8 cellular contexts compared by ENCODE assay signal in genomic region chr17:82238562-82239201, GRCh38. TPM values are rescaled to one million over a fixed set of nuclear protein-coding genes. Genes with fewer than 3 reads are reported as not detected.
DNase-seq lines count a peak whose midpoint lies in the region; ATAC-seq, FAIRE-seq and TF ChIP-seq lines count a peak whose summit lies in the region.

No MANE protein-coding gene starts in this region.

- H3K4me3 ChIP-seq in A549 (no peak overlapping the region), breast epithelium (peak overlapping the region in 2 of 3 donors; percentile 23 to 55), lower leg skin (ENCODE audit: low read depth, poor library complexity, severe bottlenecking) (no peak overlapping the region)

- ATAC-seq in A549 (peak in 1 of 2 experiments; percentile 1; a peak in 3 of 6 replicates), GM18868 (IDR thresholded peaks at IDR 0.05; ENCODE audit: unreplicated experiment) (no peak)

- peak overlapping the region; percentile 87 for H3K27ac Mint-ChIP-seq in HFFc6

- peaks cover 88% of the 10 kb centered on the region for H3K4me1 ChIP-seq in A549
- peaks cover 31 to 54% of the 10 kb centered on the region in 2 donors for H3K4me1 ChIP-seq in breast epithelium

- peak overlapping the region; percentile 50 to 84; a peak in 5 of 6 replicates for H3K27ac ChIP-seq in A549
- peak overlapping the region; percentile 60 for H3K27ac ChIP-seq in VCaP
- peak overlapping the region; percentile 71 to 85 for H3K27ac ChIP-seq in breast epithelium

- H3K4me1 Mint-ChIP-seq in HFFc6 (ENCODE audit: low read depth), result peaks cover 53% of the 10 kb centered on the region

- POLR2A ChIA-PET in A549 (lab: Yijun Ruan, JAX), result no interaction called here

- TF ChIP-seq RAD21 in A549 (conservative IDR thresholded peaks at IDR 0.05 in 1 of 2, IDR thresholded peaks at IDR 0.05 in 1 of 2), result no peak

- CTCF ChIA-PET in A549 (lab: Yijun Ruan, JAX), result interaction anchor here (0.8 to 17.6 kb wide), 12 partner anchors 17 to 296 kb away, joined by 3 to 289 read pairs (median 6); partner anchors contain the start of genes CD7 and SECTM1

- TF ChIP-seq CTCF in A549 (IDR thresholded peaks at IDR 0.05) (no peak), HFFc6 (IDR thresholded peaks at IDR 0.05) (no peak), VCaP (conservative IDR thresholded peaks at IDR 0.05) (no peak), breast epithelium (IDR thresholded peaks at IDR 0.05) (no peak), lower leg skin (IDR thresholded peaks at IDR 0.05) (no peak)

- H3K36me3 ChIP-seq in breast epithelium, result no peaks in the 10 kb centered on the region

- TF ChIP-seq EP300 in A549 (IDR thresholded peaks at IDR 0.05), result no peak

- peak in 1 of 2 experiments; percentile 75 for DNase-seq in A549 (ENCODE audit: low read depth in 1 of 2, low spot score in 1 of 2)
- peak; percentile 81 for DNase-seq in HFFc6
- peak; percentile 86 to 89 for DNase-seq in breast epithelium (ENCODE audit: low spot score in 2 of 2)
- peak; percentile 78 to 95 for DNase-seq in lower leg skin (ENCODE audit: low spot score in 2 of 2)
- DNase-seq in stimulated activated CD8-positive, alpha-beta memory T cell treated with anti-CD3 and anti-CD28 coated beads, Interleukin-12 subunit alpha, Interleukin-12 subunit beta, amount 100 ng/mL, for 1 hour (ENCODE audit: low read depth), result peak; percentile 51
- DNase-seq in glomerular visceral epithelial cell (ENCODE audit: extremely low spot score), result no peak

- 64% methylated on average over 28 of the region's 33 CpGs for WGBS in A549 (ENCODE audit: missing lambda C conversion rate)
- 27 to 31% methylated on average over 31 to 33 of the region's 33 CpGs for WGBS in lower leg skin, 2 donors

- H3K4me2 ChIP-seq in A549, result peak overlapping the region; percentile 22

- H3K27me3 ChIP-seq in breast epithelium, result no peaks in the 10 kb centered on the region

- peaks cover 17% of the 10 kb centered on the region for H3K36me3 Mint-ChIP-seq in HFFc6 (ENCODE audit: low read depth)

- H3K9me3 ChIP-seq in A549 (no peaks in the 10 kb centered on the region), breast epithelium (no peaks in the 10 kb centered on the region)

- peaks cover 45% of the 10 kb centered on the region for H3K27me3 Mint-ChIP-seq in HFFc6 (ENCODE audit: insufficient read depth)

- TF ChIP-seq POLR2A in A549 (IDR thresholded peaks at IDR 0.05; ENCODE audit: low read length) (no peak), breast epithelium (IDR thresholded peaks at IDR 0.05) (no peak), lower leg skin (IDR thresholded peaks at IDR 0.05) (no peak)

- intact Hi-C loops in breast epithelium (cut with DNase I; ENCODE audit: low total_unique reads) (loop anchor here (10.0 kb wide), 1 partner anchor 176 kb away; the partner anchor contains the start of genes HEXD and OGFOD3), lower leg skin (cut with DNase I; ENCODE audit: low total_unique reads) (loop anchor here (10.0 kb wide), 1 partner anchor 76 kb away; the partner anchor contains the start of gene CD7)

- H3K9me3 Mint-ChIP-seq in HFFc6, result peaks cover 8% of the 10 kb centered on the region

- H3K4me3 Mint-ChIP-seq in HFFc6, result peak overlapping the region; percentile 63

- FAIRE-seq in A549 (lab: Jason Lieb, UNC), result no peak

TF ChIP-seq in A549, 52 proteins besides CTCF, POLR2A, EP300 and RAD21:
- no peak for TF ChIP-seq HDAC2 (IDR thresholded peaks at IDR 0.05)
- TF ChIP-seq NR3C1 (IDR thresholded peaks at IDR 0.05), result no peak
- TF ChIP-seq HOXB13 (CRISPR knock-in tag; IDR thresholded peaks at IDR 0.05; ENCODE audit: low read depth), result no peak
- no peak for TF ChIP-seq E2F6 (IDR thresholded peaks at IDR 0.05; ENCODE audit: borderline replicate concordance, low read depth)

RNA-seq across cellular contexts. Expression of gene SLC16A3, which starts 9.8 kb away (rescaled TPM):
- polyA plus RNA-seq in A549 (2011; rRNA removed) (28.6 and 40.0 TPM in 2 replicates), A549 (2017; fragmentation: RNase III; extraction: RNeasy Plus Mini Kit Qiagen cat#74134 plus additional on column Dnase treatment) (77.9 to 97.7 TPM (median 90.9 TPM) in 3 replicates)
- 53.6 and 113 TPM in 2 replicates for polyA plus RNA-seq in A549 (2012; cell fraction: cytosol; rRNA removed)
- polyA plus RNA-seq in A549 (2012; cell fraction: nucleus; rRNA removed), result 108 and 156 TPM in 2 replicates
- polyA minus RNA-seq in A549 (2011; rRNA and poly(A)+ RNA removed), result 31.5 TPM in 2 replicates
- total RNA-seq in HFFc6 (2021; fragmentation: NEBNext Ultra II Directional; extraction: Animal tissue kit (Norgen Biotek cat#: 25700)), result 100 to 1,000 TPM; 475 to 624 (median 523) TPM
- total RNA-seq in breast epithelium (10 to 100 TPM; 10.2 to 22.6 (median 17.3) TPM), lower leg skin (10 to 100 TPM; 10.0 to 18.5 (median 15.2) TPM)

RNA-seq across cellular contexts. Expression of gene CCDC57, which starts 26.0 kb away (rescaled TPM):
- polyA plus RNA-seq in A549 (2011; rRNA removed) (16.6 and 18.5 TPM in 2 replicates), A549 (2017; fragmentation: RNase III; extraction: RNeasy Plus Mini Kit Qiagen cat#74134 plus additional on column Dnase treatment) (18.2 to 22.1 TPM (median 18.9 TPM) in 3 replicates)
- 24.3 and 29.0 TPM in 2 replicates for polyA plus RNA-seq in A549 (2012; cell fraction: cytosol; rRNA removed)
- polyA plus RNA-seq in A549 (2012; cell fraction: nucleus; rRNA removed), result 200 and 241 TPM in 2 replicates
- polyA minus RNA-seq in A549 (2011; rRNA and poly(A)+ RNA removed), result 22.3 and 26.3 TPM in 2 replicates
- 10 to 100 TPM; 12.8 to 15.6 (median 13.6) TPM for total RNA-seq in HFFc6 (2021; fragmentation: NEBNext Ultra II Directional; extraction: Animal tissue kit (Norgen Biotek cat#: 25700))
- total RNA-seq in breast epithelium (10 to 100 TPM; 13.4 to 56.9 (median 52.8) TPM), lower leg skin (10 to 100 TPM; 16.0 to 33.5 (median 31.5) TPM)

RNA-seq across cellular contexts. Expression of gene CSNK1D, which starts 34.8 kb away (rescaled TPM):
- polyA plus RNA-seq in A549 (2011; rRNA removed) (130 and 139 TPM in 2 replicates), A549 (2017; fragmentation: RNase III; extraction: RNeasy Plus Mini Kit Qiagen cat#74134 plus additional on column Dnase treatment) (151 to 173 TPM (median 163 TPM) in 3 replicates)
- 182 and 192 TPM in 2 replicates for polyA plus RNA-seq in A549 (2012; cell fraction: cytosol; rRNA removed)
- 734 and 786 TPM in 2 replicates for polyA plus RNA-seq in A549 (2012; cell fraction: nucleus; rRNA removed)
- 105 and 128 TPM in 2 replicates for polyA minus RNA-seq in A549 (2011; rRNA and poly(A)+ RNA removed)
- 100 to 1,000 TPM; 116 to 128 (median 118) TPM for total RNA-seq in HFFc6 (2021; fragmentation: NEBNext Ultra II Directional; extraction: Animal tissue kit (Norgen Biotek cat#: 25700))
- total RNA-seq in breast epithelium (10 to 100 TPM; 50.7 to 85.9 (median 75.2) TPM), lower leg skin (10 to 100 TPM; 46.0 to 88.4 (median 56.4) TPM)

Comparison
In these comparisons a context has a peak if more than half of its experiments do, and no peak if none do; other contexts are left out.
1. H3K4me3 ChIP-seq: peak in breast epithelium (2 of 3); none in A549 (single experiment) and lower leg skin (single experiment).
2. RNA of gene SLC16A3, which starts 9.8 kb away (total RNA-seq): 475 to 624 TPM in HFFc6; 10.2 to 22.6 TPM in breast epithelium and 10.0 to 18.5 TPM in lower leg skin; every median in the first group is over 10 times any median in the second.
3. Peak in every context shown above with its lines, with median percentiles within 50 percentile points of each other: H3K27ac ChIP-seq.